Comparison of ENCODE assay signal across 22 cellular contexts in genomic region chr18:79834834-79835233, GRCh38. TPM values are rescaled to one million over a fixed set of nuclear protein-coding genes. Genes with fewer than 3 reads are reported as not detected.
DNase-seq lines count a peak whose midpoint lies in the region; FAIRE-seq and TF ChIP-seq lines count a peak whose summit lies in the region.
"Had no signal": no experiment of that assay in that cellular context is flagged by ENCODE, and none has a peak within 500 bp of the region (broad histone marks: within the 10 kb centered on the region; RNA-seq: fewer than 3 reads in every experiment).

No MANE protein-coding gene starts in this region.

- H3K36me3 ChIP-seq in bronchial epithelial cell (ENCODE audit: control insufficient read depth, insufficient read depth, low read length) (no peaks in the 10 kb centered on the region), neuronal stem cell (replicated peaks in 1 of 2; ENCODE audit: control insufficient read depth in 2 of 2, insufficient read depth in 2 of 2, low read length in 2 of 2) (no peaks in the 10 kb centered on the region), small intestine (ENCODE audit: control insufficient read depth in 2 of 2, insufficient read depth in 2 of 2, low read length in 2 of 2) (no peaks in the 10 kb centered on the region)

- H3K79me1 ChIP-seq in neuronal stem cell (ENCODE audit: low read depth, low read length): no peaks in the 10 kb centered on the region

- peak overlapping the region; percentile 19 for H3K18ac ChIP-seq in neuronal stem cell (ENCODE audit: low read length)

- no peak overlapping the region for H3K4ac ChIP-seq in neuronal stem cell (ENCODE audit: low read length)

- H3K27me3 ChIP-seq in bronchial epithelial cell (ENCODE audit: control insufficient read depth, insufficient read depth, low read length) (no peaks in the 10 kb centered on the region), neuronal stem cell (ENCODE audit: control insufficient read depth in 3 of 3, insufficient read depth in 3 of 3, low read depth in 1 of 3, low read length in 3 of 3) (no peaks in the 10 kb centered on the region), small intestine (ENCODE audit: control insufficient read depth in 2 of 2, insufficient read depth in 2 of 2, low read length in 2 of 2) (no peaks in the 10 kb centered on the region)

- no peak overlapping the region for H2BK120ac ChIP-seq in neuronal stem cell (ENCODE audit: low read depth, low read length)

- WGBS in neuronal stem cell (ENCODE audit: extremely low coverage in 2 of 2, insufficient read length in 2 of 2, insufficient replicate concordance in 1 of 2), 2 donors: no CpG with 5 or more reads among the region's 6 CpGs
- 64 to 76% (median 70%) methylated on average over 6 of the region's 6 CpGs for whole genome bisulfite sequencing in small intestine, 3 donors

- no peaks in the 10 kb centered on the region for H3K4me1 Mint-ChIP-seq in type B pancreatic cell (ENCODE audit: unreplicated experiment)
- H3K4me1 Mint-ChIP-seq: CD4-positive, alpha-beta memory T cell had no signal

- no peak overlapping the region for H2BK12ac ChIP-seq in neuronal stem cell (ENCODE audit: low read length)

- H3K9me3 Mint-ChIP-seq in type B pancreatic cell: no peaks in the 10 kb centered on the region

- H3K9ac ChIP-seq in neuronal stem cell (ENCODE audit: low read depth, low read length, poor library complexity): no peak overlapping the region
- H3K9ac ChIP-seq: GM23248 had no signal

- H3K27ac Mint-ChIP-seq in type B pancreatic cell: no peak overlapping the region
- H3K27ac Mint-ChIP-seq: CD4-positive, alpha-beta memory T cell had no signal

- no peak overlapping the region for H2AFZ ChIP-seq in neuronal stem cell (ENCODE audit: low read length)
- H2AFZ ChIP-seq: GM23248 had no signal

- H3K9me3 ChIP-seq in neuronal stem cell (replicated peaks in 1 of 2; ENCODE audit: control insufficient read depth in 2 of 2, insufficient read depth in 1 of 2, low read depth in 1 of 2, low read length in 2 of 2): peaks cover 0 to 4% of the 10 kb centered on the region in 2 donors
- H3K9me3 ChIP-seq in small intestine (ENCODE audit: control insufficient read depth, low read depth): no peaks in the 10 kb centered on the region

- no peak overlapping the region for H3K23ac ChIP-seq in neuronal stem cell (ENCODE audit: low read depth, low read length, poor library complexity)

- H3K27ac ChIP-seq in neuronal stem cell (replicated peaks; ENCODE audit: low read length) (no peak overlapping the region), small intestine (ENCODE audit: low read depth in 1 of 2, low read length in 1 of 2) (no peak overlapping the region)
- H3K27ac ChIP-seq: GM23248 had no signal

- H3K4me3 Mint-ChIP-seq in type B pancreatic cell: no peak overlapping the region

- no peak overlapping the region for H2BK5ac ChIP-seq in neuronal stem cell (ENCODE audit: low read length)

- no peak overlapping the region for H3K4me2 ChIP-seq in neuronal stem cell (ENCODE audit: insufficient read depth, low read length, poor library complexity, severe bottlenecking)

- H3K4me3 ChIP-seq in bronchial epithelial cell (ENCODE audit: low read depth, low read length): no peak overlapping the region
- H3K4me3 ChIP-seq in neuronal stem cell (ENCODE audit: low read length in 2 of 2): no peak overlapping the region
- no peak overlapping the region for H3K4me3 ChIP-seq in small intestine (ENCODE audit: low read depth in 1 of 2, low read length in 2 of 2)
- H3K4me3 ChIP-seq: GM23248 had no signal

- peaks cover 15% of the 10 kb centered on the region for H3K27me3 Mint-ChIP-seq in type B pancreatic cell

- H3K36me3 Mint-ChIP-seq in type B pancreatic cell: no peaks in the 10 kb centered on the region
- H3K36me3 Mint-ChIP-seq: CD4-positive, alpha-beta memory T cell had no signal

- DNase-seq in bronchial epithelial cell (ENCODE audit: low read depth): no peak
- DNase-seq in neuronal stem cell (ENCODE audit: low spot score): no peak
- peak; percentile 54 for DNase-seq in type B pancreatic cell (ENCODE audit: extremely low spot score, unreplicated experiment)
- DNase-seq in kidney glomerular epithelial cell (lab: John Stamatoyannopoulos, UW): no peak
- DNase-seq in small intestine: no peak
- no peak for DNase-seq in cerebellar cortex (ENCODE audit: low spot score)
- DNase-seq: C1 segment of cervical spinal cord; Calu3; CD4-positive, alpha-beta memory T cell; COR-L47; DMS79 treated with DMSO at 0.1 percent for 48 hours; GF-D8; GM23248; H7; HCEC 1CT had no signal

- FAIRE-seq in bronchial epithelial cell (lab: Jason Lieb, UNC): peak; percentile 43
- FAIRE-seq in small intestine (lab: Jason Lieb, UNC): no peak
- FAIRE-seq: GM12892, GM19239, H1 had no signal

- no peak overlapping the region for H2BK15ac ChIP-seq in neuronal stem cell (ENCODE audit: low read length)

- TF ChIP-seq CTCF in bronchial epithelial cell (IDR thresholded peaks at IDR 0.05; ENCODE audit: insufficient read depth, low read length, severe bottlenecking) (no peak), type B pancreatic cell (conservative IDR thresholded peaks at IDR 0.05) (no peak)

- H3K4me1 ChIP-seq in neuronal stem cell (ENCODE audit: control insufficient read depth in 2 of 2, insufficient read depth in 1 of 2, low read depth in 1 of 2, low read length in 2 of 2) (no peaks in the 10 kb centered on the region), small intestine (ENCODE audit: control insufficient read depth in 2 of 2, insufficient read depth in 1 of 2, low read depth in 1 of 2, low read length in 1 of 2) (no peaks in the 10 kb centered on the region)

- peak overlapping the region; percentile 77 for H4K91ac ChIP-seq in neuronal stem cell (ENCODE audit: low read depth, low read length, poor library complexity)

- no peak overlapping the region for H4K8ac ChIP-seq in neuronal stem cell (ENCODE audit: low read depth, low read length)

- H2AK5ac ChIP-seq in neuronal stem cell (ENCODE audit: low read depth, low read length): no peak overlapping the region

- no peak overlapping the region for H3K14ac ChIP-seq in neuronal stem cell (ENCODE audit: low read length)

RNA-seq across cellular contexts. Expression of gene KCNG2, which starts 37.1 kb away (rescaled TPM):
- total RNA-seq in bronchial epithelial cell (not detected in 2 replicates), type B pancreatic cell (ENCODE audit: low replicate concordance) (0.29 TPM in 1 of 2 replicates, not detected in the other)
- polyA plus RNA-seq in neuronal stem cell (2013, experiment 1 of 2): 0.29 TPM
- polyA plus RNA-seq in neuronal stem cell (2013, experiment 2 of 2): 0.29 TPM
- polyA plus RNA-seq in small intestine: under 1 TPM in 1 of 3 donors, not detected in 2; 0.10 TPM
- total RNA-seq: A172; A673; Calu3; CD4-positive, alpha-beta memory T cell; Daoy; GM23248 had no signal
- polyA plus RNA-seq: BJ; CD4-positive, alpha-beta memory T cell; GM23248 had no signal
